ENCODE assay signal across 9 cellular contexts in genomic region chr11:118002541-118003019, GRCh38. TPM values are rescaled to one million over a fixed set of nuclear protein-coding genes. Genes with fewer than 3 reads are reported as not detected.
A peak's percentile ranks its signal among the peaks of the same experiment; 100 is the strongest.
DNase-seq lines count a peak whose midpoint lies in the region; ATAC-seq, FAIRE-seq and TF ChIP-seq lines count a peak whose summit lies in the region.
"Had no signal": no experiment of that assay in that cellular context is flagged by ENCODE, and none has a peak within 500 bp of the region (broad histone marks: within the 10 kb centered on the region; RNA-seq: fewer than 3 reads in every experiment).

No MANE protein-coding gene starts in this region.

- CTCF ChIA-PET in HepG2 (lab: Yijun Ruan, JAX; ENCODE audit: low intra/inter-chr PET ratio, low total read pairs): no interaction called here

- TF ChIP-seq CTCF in liver (IDR thresholded peaks at IDR 0.05; ENCODE audit: low read depth, low read length, missing input control): no peak
- TF ChIP-seq CTCF in HepG2 (CRISPR knock-in tag; IDR thresholded peaks at IDR 0.05): no peak
- TF ChIP-seq CTCF in body of pancreas (IDR thresholded peaks at IDR 0.05): no peak
- no peak for TF ChIP-seq CTCF in uterus (IDR thresholded peaks at IDR 0.05)

- intact Hi-C loops in HepG2 (cut with micrococcal nuclease; ENCODE audit: unreplicated experiment): no loop called here
- intact Hi-C loops in body of pancreas (cut with DNase I): no loop called here
- intact Hi-C loops in uterus (cut with DNase I; ENCODE audit: low total_unique reads): no loop called here

- no peak for ATAC-seq in HepG2
- peak; percentile 52 for ATAC-seq in body of pancreas
- peak; percentile 60 to 65 for ATAC-seq in natural killer cell treated with Interleukin-12 subunit alpha and Interleukin-12 subunit beta and Interleukin-15 and Interleukin-18, amount 100 ng/mL, for 72 hours

- DNase-seq in HepG2 (ENCODE audit: low spot score) (no peak), body of pancreas (peak in 3 of 4 donors; percentile 32 to 68 (median 32)), uterus (peak; percentile 69 to 75), inferior parietal cortex (ENCODE audit: extremely low spot score) (no peak), NCI-H510A (lab: John Stamatoyannopoulos, UW) (no peak), NCI-H1436 (lab: John Stamatoyannopoulos, UW) (no peak)
- DNase-seq in natural killer cell treated with Interleukin-12 subunit alpha and Interleukin-12 subunit beta and Interleukin-15 and Interleukin-18, amount 100 ng/mL, for 72 hours (ENCODE audit: low spot score): peak; percentile 68

- no peak for TF ChIP-seq EP300 in HepG2 (IDR thresholded peaks at IDR 0.05; ENCODE audit: low read depth in 2 of 2, low read length in 2 of 2)
- no peak for TF ChIP-seq EP300 in HepG2 (CRISPR knock-in tag; IDR thresholded peaks at IDR 0.05; ENCODE audit: borderline replicate concordance)

- peaks cover 80 to 81% of the 10 kb centered on the region in 2 donors for H3K4me1 Mint-ChIP-seq in natural killer cell treated with Interleukin-12 subunit alpha and Interleukin-12 subunit beta and Interleukin-15 and Interleukin-18, amount 100 ng/mL, for 72 hours (ENCODE audit: low read depth in 2 of 2)

- H3K4me3 ChIP-seq in liver (ENCODE audit: low read depth in 1 of 3, low read length in 3 of 3) (no peak overlapping the region), HepG2 (replicated peaks in 1 of 3; ENCODE audit: insufficient read depth in 1 of 3, low read depth in 2 of 3, low read length in 3 of 3) (no peak overlapping the region), body of pancreas (no peak overlapping the region), uterus (no peak overlapping the region)

- POLR2A ChIA-PET in HepG2 (lab: Yijun Ruan, JAX): no interaction called here

- H3K4me3 Mint-ChIP-seq in natural killer cell treated with Interleukin-12 subunit alpha and Interleukin-12 subunit beta and Interleukin-15 and Interleukin-18, amount 100 ng/mL, for 72 hours: peak overlapping the region; percentile 79
- H3K4me3 Mint-ChIP-seq: neural crest cell had no signal

- in situ Hi-C loops in HepG2 (cut with HindIII; ENCODE audit: extremely low pct_ligation_motif_present, low pct_unique_long_range_greater_than_20kb): no loop called here

- H3K27me3 Mint-ChIP-seq in natural killer cell treated with Interleukin-12 subunit alpha and Interleukin-12 subunit beta and Interleukin-15 and Interleukin-18, amount 100 ng/mL, for 72 hours: no peaks in the 10 kb centered on the region

- peaks cover 0 to 2% (median 0%) of the 10 kb centered on the region in 4 donors for H3K4me1 ChIP-seq in liver (ENCODE audit: control insufficient read depth in 4 of 4, insufficient read depth in 4 of 4, low read length in 3 of 4)
- no peaks in the 10 kb centered on the region for H3K4me1 ChIP-seq in HepG2 (ENCODE audit: insufficient read depth, low read length)
- no peaks in the 10 kb centered on the region for H3K4me1 ChIP-seq in body of pancreas
- H3K4me1 ChIP-seq in uterus: no peaks in the 10 kb centered on the region

- H3K4me2 ChIP-seq in HepG2 (ENCODE audit: low read depth, low read length): no peak overlapping the region

- peak overlapping the region; percentile 94 to 98 for H3K27ac Mint-ChIP-seq in natural killer cell treated with Interleukin-12 subunit alpha and Interleukin-12 subunit beta and Interleukin-15 and Interleukin-18, amount 100 ng/mL, for 72 hours

- H3K9ac ChIP-seq in liver (ENCODE audit: low read depth in 1 of 2, low read length in 2 of 2) (no peak overlapping the region), HepG2 (ENCODE audit: insufficient read depth, low read depth, low read length) (no peak overlapping the region)

- H3K36me3 Mint-ChIP-seq in natural killer cell treated with Interleukin-12 subunit alpha and Interleukin-12 subunit beta and Interleukin-15 and Interleukin-18, amount 100 ng/mL, for 72 hours: peaks cover 15% of the 10 kb centered on the region

- H3K9me3 ChIP-seq in liver (ENCODE audit: control insufficient read depth in 4 of 4, low read length in 3 of 4): peaks cover 0 to 7% (median 0%) of the 10 kb centered on the region in 4 donors
- no peaks in the 10 kb centered on the region for H3K9me3 ChIP-seq in HepG2 (ENCODE audit: low read length)
- H3K9me3 ChIP-seq in body of pancreas: no peaks in the 10 kb centered on the region
- H3K9me3 ChIP-seq in uterus: no peaks in the 10 kb centered on the region

- TF ChIP-seq RAD21 in liver (IDR thresholded peaks at IDR 0.05) (no peak), HepG2 (CRISPR knock-in tag; IDR thresholded peaks at IDR 0.05) (no peak)

- BruUV-seq in HepG2 (replicated peaks; lab: Mats Ljungman, UMichigan): no TSS peak

- no peaks in the 10 kb centered on the region for H3K79me2 ChIP-seq in HepG2 (ENCODE audit: insufficient read depth, low read length)

- H3K27ac ChIP-seq in liver (ENCODE audit: low read depth in 1 of 2, low read length in 2 of 2): peak overlapping the region; percentile 38 to 58
- H3K27ac ChIP-seq in HepG2 (ENCODE audit: extremely low read length, insufficient read depth, low read length): no peak overlapping the region
- peak overlapping the region in 2 of 4 donors; percentile 39 to 51 for H3K27ac ChIP-seq in body of pancreas
- peak overlapping the region; percentile 48 to 74 for H3K27ac ChIP-seq in uterus

- TF ChIP-seq POLR2A in HepG2 (IDR thresholded peaks at IDR 0.05; ENCODE audit: insufficient read depth in 1 of 2, low read depth in 2 of 2, low read length in 2 of 2) (no peak), body of pancreas (IDR thresholded peaks at IDR 0.05) (peak in 1 of 3 donors; percentile 8), uterus (IDR thresholded peaks at IDR 0.05) (no peak)

- 75% methylated on average over 6 of the region's 6 CpGs for WGBS in liver
- 39% methylated on average over 3 of the region's 6 CpGs for WGBS in HepG2 (ENCODE audit: low lambda C conversion rate)
- WGBS in body of pancreas, 2 donors: 79 to 80% methylated on average over 6 of the region's 6 CpGs

- H3K27me3 ChIP-seq in liver (ENCODE audit: control insufficient read depth in 4 of 4, insufficient read depth in 4 of 4, low read length in 3 of 4): no peaks in the 10 kb centered on the region
- peaks cover 2 to 14% of the 10 kb centered on the region in 2 experiments; a peak in 2 of 5 replicates for H3K27me3 ChIP-seq in HepG2 (ENCODE audit: control insufficient read depth in 1 of 2, insufficient read depth in 2 of 2, low read length in 2 of 2)
- no peaks in the 10 kb centered on the region for H3K27me3 ChIP-seq in body of pancreas
- H3K27me3 ChIP-seq in uterus: no peaks in the 10 kb centered on the region

- no peaks in the 10 kb centered on the region for H4K20me1 ChIP-seq in HepG2 (ENCODE audit: insufficient read depth, low read length)

- H2AFZ ChIP-seq in HepG2 (ENCODE audit: low read length): no peak overlapping the region

- no peak for FAIRE-seq in HepG2 (lab: Jason Lieb, UNC)

- no peaks in the 10 kb centered on the region for H3K36me3 ChIP-seq in liver (ENCODE audit: control insufficient read depth in 4 of 4, insufficient read depth in 3 of 4, low read depth in 1 of 4, low read length in 3 of 4)
- no peaks in the 10 kb centered on the region for H3K36me3 ChIP-seq in HepG2 (replicated peaks in 1 of 2; ENCODE audit: control insufficient read depth in 1 of 2, insufficient read depth in 2 of 2, low read length in 2 of 2)
- no peaks in the 10 kb centered on the region for H3K36me3 ChIP-seq in body of pancreas (replicated peaks in 1 of 2; ENCODE audit: insufficient read depth in 1 of 2, low read depth in 2 of 2)
- no peaks in the 10 kb centered on the region for H3K36me3 ChIP-seq in uterus

- peaks cover 7% of the 10 kb centered on the region for H3K9me3 Mint-ChIP-seq in natural killer cell treated with Interleukin-12 subunit alpha and Interleukin-12 subunit beta and Interleukin-15 and Interleukin-18, amount 100 ng/mL, for 72 hours

TF ChIP-seq in liver, 16 proteins besides CTCF, POLR2A, EP300 and RAD21:
- TF ChIP-seq YY1 (IDR thresholded peaks at IDR 0.05) (peak; percentile 26), HNF4G (IDR thresholded peaks at IDR 0.05) (no peak)

TF ChIP-seq in HepG2, 621 proteins besides CTCF, POLR2A, EP300 and RAD21 (continues in another document):
- TF ChIP-seq ZNF788 (CRISPR knock-in tag; IDR thresholded peaks at IDR 0.05; ENCODE audit: borderline replicate concordance) (no peak), ZKSCAN8 (CRISPR knock-in tag; IDR thresholded peaks at IDR 0.05; ENCODE audit: borderline replicate concordance) (no peak), SMYD3 (CRISPR knock-in tag; IDR thresholded peaks at IDR 0.05) (no peak)

RNA-seq across cellular contexts. Expression of gene IL10RA, which starts 16.4 kb away (rescaled TPM):
- total RNA-seq in liver (10 to 100 TPM; 11.5 to 11.6 TPM), HepG2 (2016; rRNA removed; fragmentation: Illumina TruSeq; extraction: Trizol) (not detected in 2 replicates), body of pancreas (10 to 100 TPM in 1 of 2 donors, 1 to 10 TPM in 1; 7.3 to 10.2 TPM), uterus (10 to 100 TPM in 3 of 4 donors, 1 to 10 TPM in 1; 6.8 to 45.9 (median 11.1) TPM)
- polyA plus RNA-seq in liver (1 to 10 TPM; 2.3 to 6.8 TPM), HepG2 (2011; rRNA removed) (0.03 TPM in 1 of 2 replicates, not detected in the other)
- not detected in 2 replicates for total RNA-seq in HepG2 (2016; cell fraction: cytosol; rRNA removed; fragmentation: Illumina TruSeq; extraction: Trizol; ENCODE audit: low read depth)
- total RNA-seq in HepG2 (2016; cell fraction: insoluble cytoplasmic fraction; rRNA removed; fragmentation: Illumina TruSeq; extraction: Trizol): not detected in 2 replicates
- total RNA-seq in HepG2 (2016; cell fraction: membrane; rRNA removed; fragmentation: Illumina TruSeq; extraction: Trizol): not detected in 2 replicates
- total RNA-seq in HepG2 (2016; cell fraction: nucleus; rRNA removed; fragmentation: Illumina TruSeq; extraction: Trizol): not detected in 2 replicates
- 0.01 TPM in 1 of 2 replicates, not detected in the other for polyA plus RNA-seq in HepG2 (2011; cell fraction: cytosol; rRNA removed)
- polyA plus RNA-seq in HepG2 (2011; cell fraction: nucleus; rRNA removed): 0.07 TPM in 1 of 2 replicates, not detected in the other
- 0.29 TPM in 1 of 2 replicates, not detected in the other for polyA plus RNA-seq in HepG2 (2012)
- not detected in 2 replicates for polyA plus RNA-seq in HepG2 (2016; cell fraction: cytosol; fragmentation: Illumina TruSeq; extraction: Trizol; ENCODE audit: low read depth)
- polyA plus RNA-seq in HepG2 (2016; cell fraction: insoluble cytoplasmic fraction; fragmentation: Illumina TruSeq; extraction: Trizol; ENCODE audit: low read depth): not detected in 2 replicates
- not detected in 2 replicates for polyA plus RNA-seq in HepG2 (2016; cell fraction: membrane; fragmentation: Illumina TruSeq; extraction: Trizol; ENCODE audit: low read depth)
- not detected in 2 replicates for polyA plus RNA-seq in HepG2 (2016; cell fraction: nucleus; fragmentation: Illumina TruSeq; extraction: Trizol; ENCODE audit: insufficient read depth, low read depth)
- 1.2 TPM in 1 of 2 replicates, not detected in the other for polyA minus RNA-seq in HepG2 (2011; rRNA and poly(A)+ RNA removed; ENCODE audit: low replicate concordance)
- not detected in 2 replicates for polyA minus RNA-seq in HepG2 (2011; cell fraction: cytosol; rRNA and poly(A)+ RNA removed)
- not detected in 2 replicates for polyA minus RNA-seq in HepG2 (2011; cell fraction: nucleus; rRNA and poly(A)+ RNA removed)
- total RNA-seq in natural killer cell treated with Interleukin-12 subunit alpha and Interleukin-12 subunit beta and Interleukin-15 and Interleukin-18, amount 100 ng/mL, for 72 hours: 10 to 100 TPM; 59.8 to 83.6 TPM

Comparison
In these comparisons a context has a peak if more than half of its experiments do, and no peak if none do; other contexts are left out.
1. DNase-seq: peak in body of pancreas (3 of 4), natural killer cell treated with Interleukin-12 subunit alpha and Interleukin-12 subunit beta and Interleukin-15 and Interleukin-18, amount 100 ng/mL, for 72 hours (single experiment) and uterus (2 of 2); none in HepG2 (single experiment), inferior parietal cortex (single experiment), NCI-H510A (single experiment) and NCI-H1436 (single experiment).